32 cellular contexts compared by ENCODE assay signal in the genomic region with DNA sequence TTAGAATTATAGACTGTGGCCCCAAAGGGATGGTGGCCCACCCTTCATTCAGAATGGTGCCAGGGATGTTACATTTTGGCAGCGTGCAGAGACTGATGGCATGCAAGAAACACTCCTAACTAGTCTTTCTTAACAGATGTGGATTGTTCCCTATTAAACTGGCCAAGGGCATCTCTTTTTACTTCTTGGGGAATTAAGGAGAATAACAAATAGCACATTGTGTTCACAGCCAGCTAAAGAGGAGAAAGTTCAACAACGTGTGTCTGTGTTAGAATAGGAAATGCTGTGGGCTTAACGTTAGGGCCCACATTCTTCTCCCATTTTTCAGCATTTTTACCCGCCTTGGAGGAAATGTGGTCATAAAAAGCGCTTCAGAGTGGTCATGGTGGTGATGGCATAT.
"Had no signal": no experiment of that assay in that cellular context is flagged by ENCODE, and none has a peak within 500 bp of the region (broad histone marks: within the 10 kb centered on the region; RNA-seq: fewer than 3 reads in every experiment).

No MANE protein-coding gene starts in this region.

- H3K27ac ChIP-seq: neural progenitor cell, ovary, parathyroid adenoma, psoas muscle, right lobe of liver, sigmoid colon, spleen, suprapubic skin, testis, tibial artery, transverse colon, upper lobe of right lung, uterus had no signal

- H3K4me1 Mint-ChIP-seq: naive thymus-derived CD4-positive, alpha-beta T cell; natural killer cell; stimulated activated memory B cell treated with anti-CD40 and anti-IgM and Interleukin-4, amounts not matched to agents 10 μg/mL and 1 μg/mL and 100 μg/mL, for 72 hours; stimulated activated naive CD8-positive, alpha-beta T cell treated with anti-CD3 and anti-CD28 coated beads, Interleukin-15, amount 100 ng/mL, for 72 hours had no signal

- DNase-seq: naive thymus-derived CD4-positive, alpha-beta T cell; natural killer cell; nephron progenitor cell; occipital lobe; ovary; posterior cingulate gyrus; psoas muscle; right cardiac atrium; right lobe of liver; sigmoid colon; spleen; stimulated activated CD4-positive, alpha-beta T cell treated with anti-CD3 and anti-CD28 coated beads, Interleukin-12 subunit alpha, Interleukin-12 subunit beta, amount 100 ng/mL, for 4 hours; stimulated activated CD4-positive, alpha-beta T cell treated with anti-CD3 and anti-CD28 coated beads, Interleukin-1b, Interleukin-23, amount 100 ng/mL, for 48 hours; stimulated activated CD4-positive, alpha-beta T cell treated with anti-CD3 and anti-CD28 coated beads, Interleukin-4, amount 100 ng/mL, for 1 hour; stimulated activated CD4-positive, alpha-beta T cell treated with anti-CD3 and anti-CD28 coated beads, Interleukin-4, amount 100 ng/mL, for 4 hours; stimulated activated CD8-positive, alpha-beta memory T cell treated with anti-CD3 and anti-CD28 coated beads, Interleukin-4, amount 100 ng/mL, for 48 hours; stimulated activated naive CD4-positive, alpha-beta T cell; stimulated activated naive CD8-positive, alpha-beta T cell treated with anti-CD3 and anti-CD28 coated beads, Interleukin-15, amount 100 ng/mL, for 72 hours; stimulated activated naive CD8-positive, alpha-beta T cell treated with anti-CD3 and anti-CD28 coated beads, Interleukin-15, Interleukin-2, amounts not matched to agents 100 U/mL and 50 U/mL, for 24 hours; substantia nigra; testis; tibial artery; transverse colon; upper lobe of right lung; uterus had no signal

- H3K36me3 ChIP-seq: neural progenitor cell, ovary, right lobe of liver, sigmoid colon, spleen, suprapubic skin, tibial artery, transverse colon, upper lobe of right lung, uterus had no signal

- H3K27me3 Mint-ChIP-seq: naive thymus-derived CD4-positive, alpha-beta T cell; stimulated activated memory B cell treated with anti-CD40 and anti-IgM and Interleukin-4, amounts not matched to agents 10 μg/mL and 1 μg/mL and 100 μg/mL, for 72 hours; stimulated activated naive CD8-positive, alpha-beta T cell treated with anti-CD3 and anti-CD28 coated beads, Interleukin-15, amount 100 ng/mL, for 72 hours; type B pancreatic cell had no signal

- H3K27ac Mint-ChIP-seq: naive thymus-derived CD4-positive, alpha-beta T cell; natural killer cell; nephron progenitor cell; neural progenitor cell; progenitor cell of endocrine pancreas; stimulated activated memory B cell treated with anti-CD40 and anti-IgM and Interleukin-4, amounts not matched to agents 10 μg/mL and 1 μg/mL and 100 μg/mL, for 72 hours; stimulated activated naive CD8-positive, alpha-beta T cell treated with anti-CD3 and anti-CD28 coated beads, Interleukin-15, amount 100 ng/mL, for 72 hours; type B pancreatic cell had no signal

- H3K36me3 Mint-ChIP-seq: naive thymus-derived CD4-positive, alpha-beta T cell; natural killer cell; neural progenitor cell; stimulated activated memory B cell treated with anti-CD40 and anti-IgM and Interleukin-4, amounts not matched to agents 10 μg/mL and 1 μg/mL and 100 μg/mL, for 72 hours; type B pancreatic cell had no signal

- H3K9me3 Mint-ChIP-seq: nephron progenitor cell, type B pancreatic cell had no signal

- H3K9ac ChIP-seq: neural progenitor cell, parathyroid adenoma had no signal

- H3K79me2 ChIP-seq: parathyroid adenoma had no signal

- H3K4me3 Mint-ChIP-seq: naive thymus-derived CD4-positive, alpha-beta T cell; natural killer cell; nephron progenitor cell; neural progenitor cell; stimulated activated memory B cell treated with anti-CD40 and anti-IgM and Interleukin-4, amounts not matched to agents 10 μg/mL and 1 μg/mL and 100 μg/mL, for 72 hours; stimulated activated naive CD8-positive, alpha-beta T cell treated with anti-CD3 and anti-CD28 coated beads, Interleukin-15, amount 100 ng/mL, for 72 hours; type B pancreatic cell had no signal

- H3K27me3 ChIP-seq: neural progenitor cell, ovary, right lobe of liver, sigmoid colon, spleen, suprapubic skin, testis, tibial artery, transverse colon, upper lobe of right lung, uterus had no signal

- H2AFZ ChIP-seq: neural progenitor cell, parathyroid adenoma had no signal

- H3K4me1 ChIP-seq: parathyroid adenoma, psoas muscle, right lobe of liver, sigmoid colon, spleen, suprapubic skin, testis, tibial artery, transverse colon, upper lobe of right lung, uterus had no signal

- H3K4me2 ChIP-seq: neural progenitor cell, smooth muscle cell had no signal

- H3K9me3 ChIP-seq: ovary, psoas muscle, right lobe of liver, sigmoid colon, suprapubic skin, testis, tibial artery, transverse colon, upper lobe of right lung, uterus had no signal

- H3K4me3 ChIP-seq: neural progenitor cell, ovary, psoas muscle, right lobe of liver, sigmoid colon, smooth muscle cell, spleen, suprapubic skin, testis, tibial artery, transverse colon, upper lobe of right lung, uterus had no signal
